Comparison of ENCODE assay signal across 1 cellular context in genomic region chr14:98766818-98767217, GRCh38.
TF ChIP-seq lines count a peak whose summit lies in the region.

No MANE protein-coding gene starts in this region.

TF ChIP-seq in WTC11, 78 proteins besides CTCF, POLR2A, EP300 and RAD21 (continued from another document):
- TF ChIP-seq STAT6 (CRISPR knock-in tag; conservative IDR thresholded peaks at IDR 0.05; ENCODE audit: low read depth) (no peak), ATF2 (CRISPR knock-in tag; IDR thresholded peaks at IDR 0.05; ENCODE audit: borderline replicate concordance, low read depth) (no peak), CDX4 (CRISPR knock-in tag; IDR thresholded peaks at IDR 0.05; ENCODE audit: borderline replicate concordance) (no peak), ZNF263 (CRISPR knock-in tag; IDR thresholded peaks at IDR 0.05; ENCODE audit: low read depth) (no peak), ZNF121 (CRISPR knock-in tag; IDR thresholded peaks at IDR 0.05) (no peak), MAX (CRISPR knock-in tag; IDR thresholded peaks at IDR 0.05) (no peak), ETV6 (CRISPR knock-in tag; IDR thresholded peaks at IDR 0.05) (no peak), ZNF219 (CRISPR knock-in tag; IDR thresholded peaks at IDR 0.05; ENCODE audit: borderline replicate concordance) (no peak)
TF ChIP-seq in WTC11: peak in this region for 0.
